16 cellular contexts compared by ENCODE assay signal in genomic region chr22:36865346-36865745, GRCh38. TPM values are rescaled to one million over a fixed set of nuclear protein-coding genes. Genes with fewer than 3 reads are reported as not detected.
DNase-seq lines count a peak whose midpoint lies in the region; ATAC-seq and TF ChIP-seq lines count a peak whose summit lies in the region.
"Had no signal": no experiment of that assay in that cellular context is flagged by ENCODE, and none has a peak within 500 bp of the region (broad histone marks: within the 10 kb centered on the region; RNA-seq: fewer than 3 reads in every experiment).

No MANE protein-coding gene starts in this region.

- H3K4me1 Mint-ChIP-seq in activated B cell treated with CpG ODN at 0.5 μM for 24 hours = peaks cover 68% of the 10 kb centered on the region

- peak overlapping the region; percentile 56 for H3K4me3 Mint-ChIP-seq in activated B cell treated with CpG ODN at 0.5 μM for 24 hours

- H3K27me3 Mint-ChIP-seq in activated B cell treated with CpG ODN at 0.5 μM for 24 hours = no peaks in the 10 kb centered on the region

- no peaks in the 10 kb centered on the region for H3K4me1 ChIP-seq in cardiac muscle cell (ENCODE audit: low read depth)
- no peaks in the 10 kb centered on the region for H3K4me1 ChIP-seq in right cardiac atrium (ENCODE audit: control insufficient read depth, insufficient read depth, low read length)

- ATAC-seq in right cardiac atrium (no peak), activated B cell treated with CpG ODN at 0.5 μM for 24 hours (ENCODE audit: low read depth) (peak; percentile 15)

- no peaks in the 10 kb centered on the region for H3K36me3 ChIP-seq in cardiac muscle cell

- POLR2A ChIA-PET in activated B cell treated with CpG ODN at 0.5 μM for 24 hours (lab: Charles Lee) = interaction anchor here (0.6 to 3.4 kb wide), 6 partner anchors 9 to 383 kb away, joined by 3 to 22 read pairs (median 4); partner anchors contain the start of gene CSF2RB

- peak overlapping the region; percentile 94 for H3K27ac Mint-ChIP-seq in activated B cell treated with CpG ODN at 0.5 μM for 24 hours

- H3K27ac ChIP-seq in cardiac muscle cell (no peak overlapping the region), right cardiac atrium (ENCODE audit: low read length) (no peak overlapping the region)

- no peaks in the 10 kb centered on the region for H3K9me3 Mint-ChIP-seq in activated B cell treated with CpG ODN at 0.5 μM for 24 hours

- 24% methylated on average over 13 of the region's 13 CpGs for WGBS in right cardiac atrium

- H3K36me3 Mint-ChIP-seq in activated B cell treated with CpG ODN at 0.5 μM for 24 hours (ENCODE audit: low read depth) = peaks cover 68% of the 10 kb centered on the region

- TF ChIP-seq CTCF in cardiac muscle cell (IDR thresholded peaks at IDR 0.05; ENCODE audit: low read depth, low read length) = no peak
- no peak for TF ChIP-seq CTCF in activated B cell treated with CpG ODN at 0.5 μM for 24 hours (IDR thresholded peaks at IDR 0.05)

- no peaks in the 10 kb centered on the region for H3K9me3 ChIP-seq in cardiac muscle cell (ENCODE audit: low read depth)
- H3K9me3 ChIP-seq in right cardiac atrium (ENCODE audit: control insufficient read depth, low read length) = no peaks in the 10 kb centered on the region

- intact Hi-C loops in right cardiac atrium (cut with DNase I) = loop anchor here in 1 of 4 donors (10.0 kb wide), 1 partner anchor 109 kb away; no protein-coding TSS in a partner anchor
- intact Hi-C loops in activated B cell treated with CpG ODN at 0.5 μM for 24 hours (cut with micrococcal nuclease) = no loop called here

- H3K4me3 ChIP-seq in cardiac muscle cell (no peak overlapping the region), right cardiac atrium (ENCODE audit: low read length) (no peak overlapping the region)
- H3K4me3 ChIP-seq: lung, smooth muscle cell had no signal

- CTCF ChIA-PET in activated B cell treated with CpG ODN at 0.5 μM for 24 hours (lab: Charles Lee) = interaction anchor here (1.0 to 3.5 kb wide), 2 partner anchors 9 to 83 kb away, joined by 3 to 23 read pairs; no protein-coding TSS in a partner anchor

- DNase-seq in cardiac muscle cell (ENCODE audit: low read depth in 1 of 2, low spot score in 1 of 2) (peak; percentile 34 to 61), right cardiac atrium (no peak), activated B cell treated with CpG ODN at 0.5 μM for 24 hours (peak; percentile 32), iPS-NIHi11 (ENCODE audit: low spot score) (peak; percentile 85), cerebellar cortex (ENCODE audit: low spot score) (no peak), NCI-H2029 (lab: John Stamatoyannopoulos, UW) (no peak), SKM-1 (lab: John Stamatoyannopoulos, UW; ENCODE audit: unreplicated experiment) (no peak), NCI-H2196 (lab: John Stamatoyannopoulos, UW; ENCODE audit: unreplicated experiment) (no peak)
- DNase-seq: GOT3, IMR-90, NCI-H1092 treated with DMSO at 0.1 percent for 48 hours had no signal

- H3K27me3 ChIP-seq in cardiac muscle cell (peaks cover 2% of the 10 kb centered on the region), right cardiac atrium (ENCODE audit: control insufficient read depth, insufficient read depth) (no peaks in the 10 kb centered on the region)

RNA-seq across cellular contexts. Expression of gene NCF4, which starts 4.5 kb away (rescaled TPM):
- total RNA-seq in cardiac muscle cell (not detected in 2 replicates), right cardiac atrium (1 to 10 TPM; 3.1 to 6.9 (median 6.6) TPM), activated B cell treated with CpG ODN at 0.5 μM for 24 hours (120 and 121 TPM in 2 replicates)
- polyA plus RNA-seq in cardiac muscle cell (not detected in 2 replicates), right cardiac atrium (3.6 TPM)
- total RNA-seq: dermis microvascular lymphatic vessel endothelial cell, IMR-90, SK-MEL-5, smooth muscle cell had no signal
- polyA plus RNA-seq: IMR-90 had no signal

RNA-seq across cellular contexts. Expression of gene CSF2RB, which starts 48.1 kb away (rescaled TPM):
- total RNA-seq in cardiac muscle cell (0.60 TPM in 1 of 2 replicates, not detected in the other), right cardiac atrium (1 to 10 TPM; 1.8 to 2.6 (median 2.3) TPM), activated B cell treated with CpG ODN at 0.5 μM for 24 hours (141 and 152 TPM in 2 replicates)
- polyA plus RNA-seq in cardiac muscle cell (not detected in 2 replicates), right cardiac atrium (0.75 TPM)
- total RNA-seq: IMR-90, SK-MEL-5, smooth muscle cell had no signal
- polyA plus RNA-seq: IMR-90 had no signal

RNA-seq across cellular contexts. Expression of gene PVALB, which starts 48.5 kb away (rescaled TPM):
- not detected in 2 replicates for total RNA-seq in cardiac muscle cell
- polyA plus RNA-seq in cardiac muscle cell = not detected in 2 replicates
- total RNA-seq in right cardiac atrium = not detected
- polyA plus RNA-seq in right cardiac atrium = not detected
- not detected in 2 replicates for total RNA-seq in activated B cell treated with CpG ODN at 0.5 μM for 24 hours
- total RNA-seq: dermis microvascular lymphatic vessel endothelial cell, IMR-90, omental fat pad, SK-MEL-5, smooth muscle cell had no signal
- polyA plus RNA-seq: IMR-90, smooth muscle cell had no signal

Comparison
In these comparisons a context has a peak if more than half of its experiments do, and no peak if none do; other contexts are left out.
1. DNase-seq: peak in cardiac muscle cell (2 of 2), activated B cell treated with CpG ODN at 0.5 μM for 24 hours (single experiment) and iPS-NIHi11 (single experiment); none in right cardiac atrium (0 of 3), cerebellar cortex (single experiment), NCI-H2029 (single experiment), SKM-1 (single experiment) and NCI-H2196 (single experiment).
2. RNA of gene NCF4, which starts 4.5 kb away (total RNA-seq): 120 to 121 TPM in activated B cell treated with CpG ODN at 0.5 μM for 24 hours; 3.1 to 6.9 TPM in right cardiac atrium and not detected in cardiac muscle cell; every median in the first group is over 10 times any median in the second.
3. RNA of gene CSF2RB, which starts 48.1 kb away (total RNA-seq): 141 to 152 TPM in activated B cell treated with CpG ODN at 0.5 μM for 24 hours; 1.8 to 2.6 TPM in right cardiac atrium and 0.60 TPM in cardiac muscle cell; every median in the first group is over 10 times any median in the second.